In the genomic region with DNA sequence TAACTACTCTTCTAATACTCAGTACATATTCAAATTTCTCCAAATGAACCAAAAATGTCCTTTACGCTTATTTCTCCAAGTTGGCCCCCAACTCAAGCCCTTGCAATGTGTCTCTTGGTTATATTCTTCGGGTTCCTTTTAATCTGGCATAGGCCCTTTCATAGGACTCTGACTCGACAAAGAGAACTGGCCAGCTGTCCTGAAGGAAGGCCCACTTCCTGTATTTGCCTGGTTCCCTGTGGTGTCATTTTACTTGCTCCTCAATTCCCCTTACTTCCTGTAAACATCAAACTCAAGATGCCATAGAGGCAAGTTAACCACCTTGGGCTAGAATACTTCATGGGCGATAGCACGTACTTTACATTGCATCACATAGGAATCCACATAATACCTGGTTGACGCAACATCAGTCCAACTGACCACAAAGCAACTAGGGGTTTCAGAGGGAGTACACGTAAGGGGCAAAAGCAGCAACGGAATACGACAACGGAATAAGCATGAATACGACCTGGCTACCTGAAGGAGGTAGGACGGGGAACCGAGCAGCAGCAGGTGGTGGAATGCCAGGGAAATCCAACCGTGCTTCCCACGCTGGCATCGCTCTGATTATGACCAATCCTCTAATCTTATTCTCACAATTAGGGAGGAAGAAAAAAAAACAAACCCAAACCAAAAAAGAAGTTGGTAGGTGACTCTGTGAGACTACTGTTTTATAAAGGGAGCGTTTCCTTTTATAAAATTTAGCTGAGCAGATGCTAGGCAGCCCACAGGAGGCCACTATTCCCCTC, we compare ENCODE assay signal across 8 cellular contexts. TPM values are rescaled to one million over a fixed set of nuclear protein-coding genes. Genes with fewer than 3 reads are reported as not detected.
DNase-seq lines count a peak whose midpoint lies in the region; ATAC-seq lines count a peak whose summit lies in the region.

No MANE protein-coding gene starts in this region.

- peaks cover 29% of the 10 kb centered on the region for H3K4me1 ChIP-seq in CD4-positive, CD25-positive, alpha-beta regulatory T cell (ENCODE audit: control insufficient read depth, insufficient read depth, low read length, poor library complexity, severe bottlenecking)
- H3K4me1 ChIP-seq in HAP-1 = peaks cover 15% of the 10 kb centered on the region
- peaks cover 18 to 30% of the 10 kb centered on the region in 2 donors for H3K4me1 ChIP-seq in naive thymus-derived CD4-positive, alpha-beta T cell (ENCODE audit: control insufficient read depth in 2 of 2, insufficient read depth in 2 of 2, low read length in 2 of 2)

- H3K27ac Mint-ChIP-seq in CD4-positive, CD25-positive, alpha-beta regulatory T cell = peak overlapping the region; percentile 70 to 99 (median 94)
- peak overlapping the region; percentile 94 to 95 for H3K27ac Mint-ChIP-seq in effector memory CD8-positive, alpha-beta T cell
- H3K27ac Mint-ChIP-seq in naive thymus-derived CD4-positive, alpha-beta T cell = peak overlapping the region; percentile 84 to 95 (median 92)

- no peaks in the 10 kb centered on the region for H3K9me3 ChIP-seq in CD4-positive, CD25-positive, alpha-beta regulatory T cell (ENCODE audit: control insufficient read depth in 2 of 2, low read length in 2 of 2)
- peaks cover 3% of the 10 kb centered on the region; the same call in 1 of the 2 replicates for H3K9me3 ChIP-seq in HAP-1
- peaks cover 0 to 9% (median 0%) of the 10 kb centered on the region in 3 experiments for H3K9me3 ChIP-seq in naive thymus-derived CD4-positive, alpha-beta T cell (ENCODE audit: control insufficient read depth in 2 of 3, low read length in 3 of 3)

- POLR2A ChIA-PET in naive thymus-derived CD4-positive, alpha-beta T cell (lab: Charles Lee) = interaction anchor here (0.6 to 3.1 kb wide), 10 partner anchors 19 to 505 kb away, joined by 3 to 24 read pairs (median 4); a partner anchor contains a TSS

- H3K4me3 ChIP-seq in CD4-positive, CD25-positive, alpha-beta regulatory T cell (ENCODE audit: low read depth, low read length) = peak overlapping the region; percentile 83
- H3K4me3 ChIP-seq in HAP-1 = peak overlapping the region; percentile 82
- H3K4me3 ChIP-seq in naive thymus-derived CD4-positive, alpha-beta T cell (ENCODE audit: low read length) = peak overlapping the region; percentile 29

- no peaks in the 10 kb centered on the region for H3K27me3 Mint-ChIP-seq in CD4-positive, CD25-positive, alpha-beta regulatory T cell
- no peaks in the 10 kb centered on the region for H3K27me3 Mint-ChIP-seq in effector memory CD8-positive, alpha-beta T cell
- H3K27me3 Mint-ChIP-seq in naive thymus-derived CD4-positive, alpha-beta T cell = no peaks in the 10 kb centered on the region

- intact Hi-C loops in naive thymus-derived CD4-positive, alpha-beta T cell (cut with micrococcal nuclease) = loop anchor here (1.0 to 10.0 kb wide), 15 partner anchors 50 to 1629 kb away; a partner anchor contains a TSS

- no peaks in the 10 kb centered on the region for H3K27me3 ChIP-seq in CD4-positive, CD25-positive, alpha-beta regulatory T cell (ENCODE audit: control insufficient read depth, insufficient read depth, low read length)
- H3K27me3 ChIP-seq in HAP-1 (ENCODE audit: low read depth) = no peaks in the 10 kb centered on the region
- H3K27me3 ChIP-seq in naive thymus-derived CD4-positive, alpha-beta T cell (ENCODE audit: control insufficient read depth in 2 of 2, insufficient read depth in 2 of 2, low read length in 2 of 2) = no peaks in the 10 kb centered on the region

- H3K9me3 Mint-ChIP-seq in CD4-positive, CD25-positive, alpha-beta regulatory T cell = peaks cover 0 to 5% (median 0%) of the 10 kb centered on the region in 7 donors
- no peaks in the 10 kb centered on the region for H3K9me3 Mint-ChIP-seq in effector memory CD8-positive, alpha-beta T cell
- peaks cover 0 to 16% (median 2%) of the 10 kb centered on the region in 11 donors for H3K9me3 Mint-ChIP-seq in naive thymus-derived CD4-positive, alpha-beta T cell

- in situ Hi-C loops in HAP-1 (cut with MboI; ENCODE audit: low sequenced_read_pairs) = no loop called here

- peak overlapping the region; percentile 81 for H3K27ac ChIP-seq in CD4-positive, CD25-positive, alpha-beta regulatory T cell (ENCODE audit: insufficient read depth, low read length, poor library complexity, severe bottlenecking)
- H3K27ac ChIP-seq in naive thymus-derived CD4-positive, alpha-beta T cell (ENCODE audit: low read depth, low read length) = peak overlapping the region; percentile 76

- H3K36me3 Mint-ChIP-seq in CD4-positive, CD25-positive, alpha-beta regulatory T cell = no peaks in the 10 kb centered on the region
- H3K36me3 Mint-ChIP-seq in effector memory CD8-positive, alpha-beta T cell (ENCODE audit: insufficient read depth) = peaks cover 14% of the 10 kb centered on the region
- peaks cover 0 to 18% (median 3%) of the 10 kb centered on the region in 5 donors for H3K36me3 Mint-ChIP-seq in naive thymus-derived CD4-positive, alpha-beta T cell

- H3K36me3 ChIP-seq in CD4-positive, CD25-positive, alpha-beta regulatory T cell (ENCODE audit: control insufficient read depth, insufficient read depth, low read length) = no peaks in the 10 kb centered on the region
- H3K36me3 ChIP-seq in HAP-1 (replicated peaks) = peaks cover 5% of the 10 kb centered on the region
- H3K36me3 ChIP-seq in naive thymus-derived CD4-positive, alpha-beta T cell (ENCODE audit: control insufficient read depth in 2 of 3, insufficient read depth in 3 of 3, low read length in 3 of 3) = peaks cover 0 to 5% (median 0%) of the 10 kb centered on the region in 3 experiments

- CTCF ChIA-PET in naive thymus-derived CD4-positive, alpha-beta T cell (lab: Charles Lee) = interaction anchor here (0.6 to 3.0 kb wide), 15 partner anchors 11 to 1285 kb away, joined by 3 to 33 read pairs (median 5); a partner anchor contains a TSS

- peak in 1 of 3 donors; percentile 11 for DNase-seq in CD4-positive, CD25-positive, alpha-beta regulatory T cell
- DNase-seq in HAP-1 (ENCODE audit: low spot score in 2 of 2) (no peak), SIG-M5 (lab: John Stamatoyannopoulos, UW) (peak; percentile 27), dedifferentiated amniotic fluid mesenchymal stem cell (ENCODE audit: extremely low spot score) (no peak), inferior parietal cortex (ENCODE audit: extremely low spot score) (no peak)
- DNase-seq in effector memory CD8-positive, alpha-beta T cell = peak in 2 of 3 experiments; percentile 5 to 6
- peak in 2 of 9 donors; percentile 3 for DNase-seq in naive thymus-derived CD4-positive, alpha-beta T cell
- DNase-seq in activated effector memory CD4-positive, alpha-beta T cell treated with anti-CD3 and anti-CD28 coated beads, Interleukin-2, amount 50 U/mL, for 16 hours = no peak

- H3K4me3 Mint-ChIP-seq in CD4-positive, CD25-positive, alpha-beta regulatory T cell = peak overlapping the region; percentile 88 to 97 (median 96)
- H3K4me3 Mint-ChIP-seq in effector memory CD8-positive, alpha-beta T cell = peak overlapping the region; percentile 94 to 97
- peak overlapping the region; percentile 86 to 97 (median 94) for H3K4me3 Mint-ChIP-seq in naive thymus-derived CD4-positive, alpha-beta T cell

- H3K4me1 Mint-ChIP-seq in CD4-positive, CD25-positive, alpha-beta regulatory T cell = peaks cover 20 to 51% (median 31%) of the 10 kb centered on the region in 4 donors
- peaks cover 21 to 33% of the 10 kb centered on the region in 2 donors for H3K4me1 Mint-ChIP-seq in effector memory CD8-positive, alpha-beta T cell (ENCODE audit: low read depth in 2 of 2)
- H3K4me1 Mint-ChIP-seq in naive thymus-derived CD4-positive, alpha-beta T cell = peaks cover 21 to 48% (median 39%) of the 10 kb centered on the region in 7 donors

- ATAC-seq in CD4-positive, CD25-positive, alpha-beta regulatory T cell (ENCODE audit: low read depth in 2 of 2) = no peak
- no peak for ATAC-seq in effector memory CD8-positive, alpha-beta T cell (replicated peaks)
- ATAC-seq in naive thymus-derived CD4-positive, alpha-beta T cell = no peak

RNA-seq across cellular contexts. Expression of a gene that starts 0.8 kb away (rescaled TPM):
- 77.5 TPM for total RNA-seq in CD4-positive, CD25-positive, alpha-beta regulatory T cell
- 10 to 100 TPM; 86.0 to 98.9 (median 93.5) TPM for polyA plus RNA-seq in CD4-positive, CD25-positive, alpha-beta regulatory T cell
- total RNA-seq in naive thymus-derived CD4-positive, alpha-beta T cell = 10 to 100 TPM; 65.2 to 79.2 (median 73.2) TPM
- 100 to 1,000 TPM in 1 of 2 donors, 10 to 100 TPM in 1; 93.5 to 104 TPM for polyA plus RNA-seq in naive thymus-derived CD4-positive, alpha-beta T cell

Comparison
In these comparisons a context has a peak if more than half of its experiments do, and no peak if none do; other contexts are left out.
1. DNase-seq: peak in SIG-M5 (single experiment) and effector memory CD8-positive, alpha-beta T cell (2 of 3); none in HAP-1 (0 of 2), activated effector memory CD4-positive, alpha-beta T cell treated with anti-CD3 and anti-CD28 coated beads, Interleukin-2, amount 50 U/mL, for 16 hours (single experiment), dedifferentiated amniotic fluid mesenchymal stem cell (single experiment) and inferior parietal cortex (single experiment).
2. H3K4me3 ChIP-seq: peak in every context shown above with its lines; median percentile 83 in CD4-positive, CD25-positive, alpha-beta regulatory T cell; 82 in HAP-1; 29 in naive thymus-derived CD4-positive, alpha-beta T cell.
3. Peak in every context shown above with its lines, with median percentiles within 50 percentile points of each other: H3K27ac Mint-ChIP-seq and H3K4me3 Mint-ChIP-seq.